In the genomic region with DNA sequence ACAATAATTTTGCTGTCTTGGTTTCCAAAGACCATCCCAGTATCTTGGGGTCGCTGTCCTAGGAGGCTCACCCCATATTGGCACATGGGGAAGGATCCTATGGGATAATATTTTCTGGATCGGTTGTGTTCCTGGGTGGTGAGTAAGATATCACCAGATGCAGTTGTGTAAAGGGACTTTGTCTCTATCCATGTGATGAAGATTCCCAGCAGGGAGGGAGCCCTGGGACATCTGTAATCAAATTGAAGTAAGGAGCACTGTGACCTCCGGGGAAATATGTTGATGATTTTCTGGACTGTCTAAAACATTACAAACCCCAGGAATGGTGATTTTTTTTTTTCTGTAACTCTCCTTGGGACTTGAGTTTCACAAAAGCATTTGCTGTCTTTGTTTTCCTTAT, we compare ENCODE assay signal across 15 cellular contexts. TPM values are rescaled to one million over a fixed set of nuclear protein-coding genes. Genes with fewer than 3 reads are reported as not detected.
DNase-seq lines count a peak whose midpoint lies in the region; ATAC-seq and TF ChIP-seq lines count a peak whose summit lies in the region.
"Had no signal": no experiment of that assay in that cellular context is flagged by ENCODE, and none has a peak within 500 bp of the region (broad histone marks: within the 10 kb centered on the region; RNA-seq: fewer than 3 reads in every experiment).

No MANE protein-coding gene starts in this region.

- TF ChIP-seq RAD21 in IMR-90 (IDR thresholded peaks at IDR 0.05; ENCODE audit: low read length): no peak
- no peak for TF ChIP-seq RAD21 in SK-N-SH (IDR thresholded peaks at IDR 0.05; ENCODE audit: low read length)

- H2AK9ac ChIP-seq in IMR-90 (replicated peaks; ENCODE audit: low read depth, low read length, poor library complexity): no peak overlapping the region

- H3K9ac ChIP-seq in BLaER1 treated with 17β-estradiol and CSF1 and Interleukin-3, amounts not matched to agents 10 nM and 100 nM: no peak overlapping the region
- no peak overlapping the region for H3K9ac ChIP-seq in IMR-90 (ENCODE audit: low read depth, low read length)
- H3K9ac ChIP-seq in endodermal cell (ENCODE audit: extremely low read depth, low read length, poor library complexity, severe bottlenecking): no peak overlapping the region
- no peak overlapping the region for H3K9ac ChIP-seq in mesenchymal stem cell (ENCODE audit: low read length)
- H3K9ac ChIP-seq in SK-N-SH: no peak overlapping the region

- H3K4me3 ChIP-seq in BLaER1 treated with 17β-estradiol and CSF1 and Interleukin-3, amounts not matched to agents 10 nM and 100 nM: no peak overlapping the region
- no peak overlapping the region for H3K4me3 ChIP-seq in IMR-90 (ENCODE audit: insufficient read depth, low read depth, low read length)
- H3K4me3 ChIP-seq in endodermal cell (ENCODE audit: low read length): peak overlapping the region; percentile 32
- H3K4me3 ChIP-seq in mesenchymal stem cell (ENCODE audit: insufficient read depth in 1 of 2, low read depth in 1 of 2, low read length in 2 of 2): no peak overlapping the region
- no peak overlapping the region for H3K4me3 ChIP-seq in SK-N-SH (ENCODE audit: low read depth in 2 of 2, low read length in 1 of 2)

- no peak overlapping the region for H2BK12ac ChIP-seq in mesenchymal stem cell (ENCODE audit: low read length in 2 of 2)

- CTCF ChIA-PET in IMR-90 (lab: Yijun Ruan, JAX) (no interaction called here), SK-N-SH (lab: Yijun Ruan, JAX) (no interaction called here)

- DNase-seq in IMR-90 (no peak), endodermal cell (no peak), mesenchymal stem cell (no peak), NCI-H82 treated with DMSO at 0.1 percent for 48 hours (lab: John Stamatoyannopoulos, UW; ENCODE audit: unreplicated experiment) (no peak), amniotic stem cell (lab: John Stamatoyannopoulos, UW) (no peak), activated T-cell treated with anti-CD3 and anti-CD28 coated beads for 4 hours (no peak), SK-N-SH (no peak)
- DNase-seq: ACHN; Caco-2; CD8-positive, alpha-beta memory T cell; DMS53 had no signal

- WGBS in IMR-90 (ENCODE audit: extremely low coverage in 2 of 2, insufficient read length in 1 of 2), 2 experiments: no CpG with 5 or more reads among the region's 3 CpGs
- WGBS in endodermal cell (ENCODE audit: insufficient coverage in 1 of 2, insufficient read length in 1 of 2), 2 experiments: 75% methylated on average over 1 to 3 of the region's 3 CpGs
- WGBS in mesenchymal stem cell: 96% methylated on average over 2 of the region's 3 CpGs
- 87% methylated on average over 3 of the region's 3 CpGs for WGBS in SK-N-SH (ENCODE audit: low lambda C conversion rate)

- H3K9me1 ChIP-seq in IMR-90 (ENCODE audit: insufficient read depth, low read length): peaks cover 22% of the 10 kb centered on the region

- no peak overlapping the region for H3K27ac Mint-ChIP-seq in endodermal cell
- H3K27ac Mint-ChIP-seq: CD8-positive, alpha-beta memory T cell had no signal

- H2BK15ac ChIP-seq in IMR-90 (ENCODE audit: low read depth, low read length) (peak overlapping the region; percentile 40; the same call in 1 of the 3 replicates), mesenchymal stem cell (ENCODE audit: low read depth, poor library complexity, severe bottlenecking) (no peak overlapping the region)

- H3K23ac ChIP-seq in IMR-90 (ENCODE audit: low read depth, low read length) (no peak overlapping the region), mesenchymal stem cell (ENCODE audit: low read length in 2 of 2) (no peak overlapping the region)

- H3K4me1 Mint-ChIP-seq in endodermal cell: peaks cover 72% of the 10 kb centered on the region
- H3K4me1 Mint-ChIP-seq: CD8-positive, alpha-beta memory T cell had no signal

- H4K20me1 ChIP-seq in BLaER1 treated with 17β-estradiol and CSF1 and Interleukin-3, amounts not matched to agents 10 nM and 100 nM: no peaks in the 10 kb centered on the region; a peak in 1 of 22 replicates
- H4K20me1 ChIP-seq in IMR-90 (ENCODE audit: insufficient read depth, low read length): no peaks in the 10 kb centered on the region
- H4K20me1 ChIP-seq in SK-N-SH (ENCODE audit: insufficient read depth): no peaks in the 10 kb centered on the region

- H3K27ac ChIP-seq in BLaER1 treated with 17β-estradiol and CSF1 and Interleukin-3, amounts not matched to agents 10 nM and 100 nM: peak overlapping the region in 1 of 11 experiments; percentile 12; a peak in 1 of 22 replicates
- no peak overlapping the region for H3K27ac ChIP-seq in IMR-90 (ENCODE audit: insufficient read depth, low read length)
- H3K27ac ChIP-seq in endodermal cell (ENCODE audit: low read depth, low read length): no peak overlapping the region
- peak overlapping the region; percentile 16 for H3K27ac ChIP-seq in mesenchymal stem cell (ENCODE audit: low read length, poor library complexity, severe bottlenecking)
- no peak overlapping the region for H3K27ac ChIP-seq in SK-N-SH (ENCODE audit: low read depth in 2 of 2, low read length in 1 of 2)
- H3K27ac ChIP-seq: C4-2B had no signal

- H4K5ac ChIP-seq in IMR-90 (ENCODE audit: low read depth, low read length): peak overlapping the region; percentile 27; the same call in 1 of the 2 replicates

- TF ChIP-seq POLR2A in IMR-90 (IDR thresholded peaks at IDR 0.05; ENCODE audit: low read depth, low read length): no peak

- H3K9me3 ChIP-seq in BLaER1 treated with 17β-estradiol and CSF1 and Interleukin-3, amounts not matched to agents 10 nM and 100 nM (replicated peaks in 1 of 11): no peaks in the 10 kb centered on the region
- no peaks in the 10 kb centered on the region for H3K9me3 ChIP-seq in IMR-90 (ENCODE audit: control insufficient read depth, insufficient read depth, low read length)
- H3K9me3 ChIP-seq in endodermal cell (ENCODE audit: control insufficient read depth, low read length): no peaks in the 10 kb centered on the region
- H3K9me3 ChIP-seq in mesenchymal stem cell (ENCODE audit: control insufficient read depth, low read length): no peaks in the 10 kb centered on the region
- H3K9me3 ChIP-seq in SK-N-SH: no peaks in the 10 kb centered on the region
- H3K9me3 ChIP-seq: Caco-2 had no signal

- in situ Hi-C loops in IMR-90 (cut with MboI; ENCODE audit: low sequenced_read_pairs): no loop called here

- H3K4me3 Mint-ChIP-seq in endodermal cell: no peak overlapping the region
- H3K4me3 Mint-ChIP-seq: CD8-positive, alpha-beta memory T cell had no signal

- POLR2A ChIA-PET in IMR-90 (lab: Charles Lee; ENCODE audit: unreplicated experiment) (no interaction called here), SK-N-SH (lab: Yijun Ruan, JAX) (no interaction called here)

- no peak for TF ChIP-seq EP300 in SK-N-SH (IDR thresholded peaks at IDR 0.05; ENCODE audit: borderline replicate concordance in 1 of 2, low read depth in 1 of 2, low read length in 1 of 2)

- H3K4me1 ChIP-seq in BLaER1 treated with 17β-estradiol and CSF1 and Interleukin-3, amounts not matched to agents 10 nM and 100 nM: peaks cover 19 to 59% (median 36%) of the 10 kb centered on the region in 10 experiments
- H3K4me1 ChIP-seq in IMR-90 (ENCODE audit: control insufficient read depth, insufficient read depth, low read length) (peaks cover 21% of the 10 kb centered on the region), endodermal cell (ENCODE audit: control insufficient read depth, insufficient read depth, low read length) (peaks cover 34% of the 10 kb centered on the region), mesenchymal stem cell (ENCODE audit: control insufficient read depth, insufficient read depth, low read depth, low read length) (peaks cover 20% of the 10 kb centered on the region), SK-N-SH (ENCODE audit: control insufficient read depth in 1 of 2, insufficient read depth in 2 of 2, low read depth in 1 of 2, low read length in 1 of 2) (peaks cover 0 to 25% of the 10 kb centered on the region in 2 experiments; a peak in 3 of 4 replicates)

- no peak overlapping the region for H3K56ac ChIP-seq in IMR-90 (ENCODE audit: extremely low read depth, insufficient read depth, low read length)

- peaks cover 21% of the 10 kb centered on the region for H3F3A ChIP-seq in SK-N-SH (replicated peaks; ENCODE audit: insufficient read depth)

- H2BK120ac ChIP-seq in IMR-90 (ENCODE audit: low read depth, low read length) (peak overlapping the region; percentile 45; the same call in 1 of the 2 replicates), mesenchymal stem cell (ENCODE audit: low read depth, low read length) (no peak overlapping the region)

- no peak for TF ChIP-seq CTCF in IMR-90 (conservative IDR thresholded peaks at IDR 0.05; ENCODE audit: low read depth, low read length)
- no peak for TF ChIP-seq CTCF in endodermal cell (conservative IDR thresholded peaks at IDR 0.05)
- TF ChIP-seq CTCF in SK-N-SH (IDR thresholded peaks at IDR 0.05): no peak

- no TSS peak for BruUV-seq in IMR-90 (replicated peaks; lab: Mats Ljungman, UMichigan)

- H4K8ac ChIP-seq in IMR-90 (ENCODE audit: low read depth in 2 of 2, low read length in 2 of 2): peak overlapping the region in 1 of 2 experiments; percentile 11; a peak in 1 of 4 replicates
- no peak overlapping the region for H4K8ac ChIP-seq in mesenchymal stem cell (ENCODE audit: low read length)

- H2AFZ ChIP-seq in IMR-90 (replicated peaks; ENCODE audit: low read length, poor library complexity) (no peak overlapping the region), mesenchymal stem cell (ENCODE audit: low read depth, low read length) (no peak overlapping the region), SK-N-SH (ENCODE audit: low read depth) (no peak overlapping the region; the same call in 1 of the 2 replicates)

- H3K14ac ChIP-seq in IMR-90 (replicated peaks; ENCODE audit: low read depth, low read length) (no peak overlapping the region), mesenchymal stem cell (ENCODE audit: low read length in 2 of 2) (no peak overlapping the region)

- H3K36me3 Mint-ChIP-seq in endodermal cell (ENCODE audit: low read depth): no peaks in the 10 kb centered on the region
- H3K36me3 Mint-ChIP-seq: CD8-positive, alpha-beta memory T cell had no signal

- H3K9me2 ChIP-seq in SK-N-SH: no peaks in the 10 kb centered on the region

- H3K4ac ChIP-seq in IMR-90 (ENCODE audit: low read depth, low read length) (no peak overlapping the region), mesenchymal stem cell (ENCODE audit: low read depth in 1 of 2, low read length in 2 of 2) (peak overlapping the region in 1 of 2 experiments; percentile 1)

- H3K18ac ChIP-seq in IMR-90 (ENCODE audit: low read depth, low read length) (peak overlapping the region; percentile 63; the same call in 1 of the 2 replicates), mesenchymal stem cell (ENCODE audit: low read depth in 1 of 2, low read length in 2 of 2) (no peak overlapping the region)

- peaks cover 0 to 16% (median 0%) of the 10 kb centered on the region in 11 experiments; a peak in 1 of 22 replicates for H3K27me3 ChIP-seq in BLaER1 treated with 17β-estradiol and CSF1 and Interleukin-3, amounts not matched to agents 10 nM and 100 nM
- H3K27me3 ChIP-seq in IMR-90 (ENCODE audit: control insufficient read depth, insufficient read depth, low read length) (no peaks in the 10 kb centered on the region), endodermal cell (ENCODE audit: control insufficient read depth, insufficient read depth, low read length, poor library complexity, severe bottlenecking) (no peaks in the 10 kb centered on the region), mesenchymal stem cell (ENCODE audit: control insufficient read depth in 1 of 2, insufficient read depth in 1 of 2, low read length in 2 of 2) (no peaks in the 10 kb centered on the region), SK-N-SH (ENCODE audit: insufficient read depth) (no peaks in the 10 kb centered on the region)

- H2BK5ac ChIP-seq in IMR-90 (ENCODE audit: low read depth, low read length, poor library complexity, severe bottlenecking) (no peak overlapping the region), mesenchymal stem cell (ENCODE audit: low read depth, low read length, poor library complexity, severe bottlenecking) (no peak overlapping the region)

- intact Hi-C loops in IMR-90 (cut with micrococcal nuclease): no loop called here

- H2BK20ac ChIP-seq in IMR-90 (ENCODE audit: low read depth, low read length): peak overlapping the region; percentile 38; the same call in 1 of the 2 replicates

- H2AK5ac ChIP-seq in IMR-90 (ENCODE audit: low read depth, low read length): peak overlapping the region; percentile 53; the same call in 1 of the 2 replicates
- peak overlapping the region; percentile 97 for H2AK5ac ChIP-seq in mesenchymal stem cell (ENCODE audit: low read length, severe bottlenecking)

- H3K79me1 ChIP-seq in IMR-90 (ENCODE audit: low read depth in 1 of 2, low read length in 2 of 2) (no peaks in the 10 kb centered on the region; a peak in 1 of 4 replicates), mesenchymal stem cell (replicated peaks; ENCODE audit: low read length, poor library complexity, severe bottlenecking) (no peaks in the 10 kb centered on the region)

- ATAC-seq in IMR-90 (ENCODE audit: low read depth): no peak
- ATAC-seq: HCT116 had no signal

- H4K91ac ChIP-seq in IMR-90 (ENCODE audit: insufficient read depth, low read depth, low read length) (peak overlapping the region; percentile 28; the same call in 1 of the 2 replicates), mesenchymal stem cell (ENCODE audit: low read length) (no peak overlapping the region)

- no peaks in the 10 kb centered on the region for H3K9me3 Mint-ChIP-seq in endodermal cell

- dilution Hi-C loops in IMR-90 (cut with HindIII; ENCODE audit: low sequenced_read_pairs, unreplicated experiment): no loop called here

- peak overlapping the region in 10 of 11 experiments; percentile 1 to 74 (median 54); a peak in 17 of 22 replicates for H3K4me2 ChIP-seq in BLaER1 treated with 17β-estradiol and CSF1 and Interleukin-3, amounts not matched to agents 10 nM and 100 nM
- H3K4me2 ChIP-seq in IMR-90 (ENCODE audit: low read depth, low read length) (no peak overlapping the region), mesenchymal stem cell (ENCODE audit: low read length, poor library complexity, severe bottlenecking) (no peak overlapping the region), SK-N-SH (no peak overlapping the region)

- no peaks in the 10 kb centered on the region for H3K27me3 Mint-ChIP-seq in endodermal cell (ENCODE audit: insufficient read depth)
- H3K27me3 Mint-ChIP-seq: CD8-positive, alpha-beta memory T cell had no signal

- no peaks in the 10 kb centered on the region for H3K36me3 ChIP-seq in BLaER1 treated with 17β-estradiol and CSF1 and Interleukin-3, amounts not matched to agents 10 nM and 100 nM
- no peaks in the 10 kb centered on the region for H3K36me3 ChIP-seq in IMR-90 (ENCODE audit: control insufficient read depth, insufficient read depth, low read length)
- H3K36me3 ChIP-seq in endodermal cell (ENCODE audit: control insufficient read depth, insufficient read depth, low read length): no peaks in the 10 kb centered on the region
- H3K36me3 ChIP-seq in mesenchymal stem cell (ENCODE audit: control insufficient read depth in 1 of 2, insufficient read depth in 2 of 2, low read depth in 1 of 2, low read length in 2 of 2): no peaks in the 10 kb centered on the region
- no peaks in the 10 kb centered on the region for H3K36me3 ChIP-seq in SK-N-SH (replicated peaks in 1 of 2; ENCODE audit: control insufficient read depth in 1 of 2, insufficient read depth in 2 of 2, low read length in 1 of 2)

- no peaks in the 10 kb centered on the region for H3K79me2 ChIP-seq in SK-N-SH (ENCODE audit: insufficient read depth)

RNA-seq across cellular contexts. Expression of a gene that starts 36.2 kb away (rescaled TPM):
- total RNA-seq in IMR-90 (2012; rRNA removed) (not detected in 2 replicates), endodermal cell (not detected)
- polyA plus RNA-seq in IMR-90 (2012; rRNA removed) (not detected in 2 replicates), SK-N-SH (2012; rRNA removed) (0.03 TPM in 1 of 2 replicates, not detected in the other)
- polyA plus RNA-seq in IMR-90 (2012; cell fraction: cytosol; rRNA removed): not detected in 2 replicates
- 0.06 TPM in 1 of 2 replicates, not detected in the other for polyA plus RNA-seq in IMR-90 (2012; cell fraction: nucleus; rRNA removed; ENCODE audit: low replicate concordance)
- polyA plus RNA-seq in endodermal cell (2013, experiment 1 of 2): 0.28 TPM
- polyA plus RNA-seq in endodermal cell (2013, experiment 2 of 2): not detected
- 0.07 TPM for polyA plus RNA-seq in mesenchymal stem cell (2013, experiment 1 of 2)
- polyA plus RNA-seq in mesenchymal stem cell (2013, experiment 2 of 2): 0.12 TPM
- polyA plus RNA-seq in SK-N-SH (2012; cell fraction: cytosol; rRNA removed): not detected in 2 replicates
- not detected in 2 replicates for polyA plus RNA-seq in SK-N-SH (2012; cell fraction: nucleus; rRNA removed)
- total RNA-seq: A172; Caco-2; CD8-positive, alpha-beta memory T cell had no signal
- polyA plus RNA-seq: CD8-positive, alpha-beta memory T cell had no signal

Comparison
In these comparisons a context has a peak if more than half of its experiments do, and no peak if none do; other contexts are left out.
1. H3K4me2 ChIP-seq: peak in BLaER1 treated with 17β-estradiol and CSF1 and Interleukin-3, amounts not matched to agents 10 nM and 100 nM (10 of 11); none in IMR-90 (single experiment), mesenchymal stem cell (single experiment) and SK-N-SH (single experiment).